ENCODE assay signal across 9 cellular contexts in the genomic region with DNA sequence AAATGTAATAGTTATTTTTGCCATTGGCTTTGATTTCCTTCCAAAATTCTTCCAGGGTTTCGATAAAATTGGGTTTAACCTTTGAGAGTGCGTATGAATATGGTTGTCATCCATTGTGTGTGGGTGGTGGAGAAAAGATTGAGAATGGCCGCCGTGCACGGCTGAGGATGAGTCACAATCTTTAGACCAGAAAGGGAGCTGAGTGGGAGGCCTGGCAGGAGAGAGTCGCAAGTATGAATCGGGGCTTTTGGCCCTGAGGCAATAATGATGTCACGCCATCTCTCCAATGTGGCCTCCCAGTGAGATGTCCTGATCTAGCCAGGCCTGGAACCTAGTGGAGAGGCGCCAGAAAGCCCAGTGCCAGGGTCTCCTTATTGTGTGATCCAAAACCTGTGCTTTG. TPM values are rescaled to one million over a fixed set of nuclear protein-coding genes. Genes with fewer than 3 reads are reported as not detected.
A peak's percentile ranks its signal among the peaks of the same experiment; 100 is the strongest.
DNase-seq lines count a peak whose midpoint lies in the region; ATAC-seq and TF ChIP-seq lines count a peak whose summit lies in the region.
"Had no signal": no experiment of that assay in that cellular context is flagged by ENCODE, and none has a peak within 500 bp of the region (broad histone marks: within the 10 kb centered on the region; RNA-seq: fewer than 3 reads in every experiment).

No MANE protein-coding gene starts in this region.

- H3K4me1 ChIP-seq in gastroesophageal sphincter (peaks cover 0 to 33% (median 8%) of the 10 kb centered on the region in 3 donors), Karpas-422 (ENCODE audit: low read length) (no peaks in the 10 kb centered on the region)

- H3K4me3 Mint-ChIP-seq in endothelial cell (ENCODE audit: unreplicated experiment) = no peak overlapping the region

- no peak overlapping the region for H2AFZ ChIP-seq in Karpas-422 (ENCODE audit: low read length)

- peak; percentile 88 for DNase-seq in H4 (ENCODE audit: low spot score)
- DNase-seq in activated CD4-positive, CD25-positive, alpha-beta regulatory T cell treated with anti-CD3 and anti-CD28 coated beads, Interleukin-2, amount 50 U/mL, for 72 hours = peak; percentile 38
- DNase-seq in stimulated activated CD4-positive, alpha-beta T cell treated with anti-CD3 and anti-CD28 coated beads, TNF-alpha, amount 100 ng/mL, for 24 hours (ENCODE audit: low read depth in 3 of 3) = peak; percentile 5 to 49 (median 25)
- no peak for DNase-seq in Karpas-422
- no peak for DNase-seq in endothelial cell (ENCODE audit: low spot score)

- no peak for TF ChIP-seq CTCF in gastroesophageal sphincter (IDR thresholded peaks at IDR 0.05)
- TF ChIP-seq CTCF in endothelial cell (IDR thresholded peaks at IDR 0.05; ENCODE audit: unreplicated experiment) = no peak

- ATAC-seq in gastroesophageal sphincter = peak; percentile 84
- no peak for ATAC-seq in HG03097 (IDR thresholded peaks at IDR 0.05; ENCODE audit: low FRiP score, unreplicated experiment)
- no peak for ATAC-seq in HG03354 (IDR thresholded peaks at IDR 0.05; ENCODE audit: poor library complexity, severe bottlenecking, unreplicated experiment)

- H3K4me3 ChIP-seq in gastroesophageal sphincter (no peak overlapping the region), Karpas-422 (ENCODE audit: low read length) (no peak overlapping the region)

- WGBS in gastroesophageal sphincter (ENCODE audit: low coverage in 1 of 2), 2 donors = 10 to 13% methylated on average over 8 to 9 of the region's 9 CpGs

- H3K27ac Mint-ChIP-seq in endothelial cell (ENCODE audit: unreplicated experiment) = no peak overlapping the region

- no peaks in the 10 kb centered on the region for H3K36me3 Mint-ChIP-seq in endothelial cell (ENCODE audit: low read depth, unreplicated experiment)

- no peaks in the 10 kb centered on the region for H4K20me1 ChIP-seq in Karpas-422 (ENCODE audit: insufficient read depth, low read depth, low read length)

- TF ChIP-seq POLR2A in gastroesophageal sphincter (IDR thresholded peaks at IDR 0.05) = no peak

- H3K9me3 ChIP-seq in gastroesophageal sphincter = no peaks in the 10 kb centered on the region
- no peaks in the 10 kb centered on the region for H3K9me3 ChIP-seq in Karpas-422 (ENCODE audit: low read length)

- H3K4me1 Mint-ChIP-seq in endothelial cell (ENCODE audit: unreplicated experiment) = peaks cover 15% of the 10 kb centered on the region

- H3K4me2 ChIP-seq in Karpas-422 (ENCODE audit: low read depth, low read length, poor library complexity, severe bottlenecking) = no peak overlapping the region

- H3K27me3 Mint-ChIP-seq in endothelial cell (ENCODE audit: unreplicated experiment) = peaks cover 5% of the 10 kb centered on the region

- H3K9me2 ChIP-seq in Karpas-422 (replicated peaks; ENCODE audit: insufficient read depth, low read length) = no peaks in the 10 kb centered on the region

- H3K27ac ChIP-seq in gastroesophageal sphincter = peak overlapping the region; percentile 3 to 66 (median 32)
- H3K27ac ChIP-seq in Karpas-422 (ENCODE audit: low read length) = no peak overlapping the region
- H3K27ac ChIP-seq: HL-60 had no signal

- H3K36me3 ChIP-seq in gastroesophageal sphincter (no peaks in the 10 kb centered on the region), Karpas-422 (ENCODE audit: insufficient read depth, low read length) (no peaks in the 10 kb centered on the region)

- H3K9me3 Mint-ChIP-seq in endothelial cell (ENCODE audit: unreplicated experiment) = no peaks in the 10 kb centered on the region

- H3K79me2 ChIP-seq in Karpas-422 (ENCODE audit: low read length) = no peaks in the 10 kb centered on the region

- H3K27me3 ChIP-seq in gastroesophageal sphincter = no peaks in the 10 kb centered on the region
- H3K27me3 ChIP-seq in Karpas-422 (ENCODE audit: low read length) = no peaks in the 10 kb centered on the region

- no peak for TF ChIP-seq EP300 in gastroesophageal sphincter (IDR thresholded peaks at IDR 0.05)

- no peak overlapping the region for H3K9ac ChIP-seq in Karpas-422 (ENCODE audit: low read length)

RNA-seq across cellular contexts. Expression of a gene that starts 33.1 kb away (rescaled TPM):
- total RNA-seq in H4 (2014; rRNA removed; shearing (Covaris generic)) = 44.5 and 80.7 TPM in 2 replicates
- total RNA-seq in gastroesophageal sphincter (10 to 100 TPM; 26.6 to 37.8 (median 33.5) TPM), endothelial cell (ENCODE audit: unreplicated experiment) (24.8 TPM)
- total RNA-seq in Karpas-422 (2014; rRNA removed; shearing (Covaris generic); ENCODE audit: low replicate concordance) = 2.3 and 2.9 TPM in 2 replicates

RNA-seq across cellular contexts. Expression of a gene that starts 36.9 kb away (rescaled TPM):
- total RNA-seq in H4 (2014; rRNA removed; shearing (Covaris generic)) = 0.27 and 0.41 TPM in 2 replicates
- total RNA-seq in gastroesophageal sphincter (100 to 1,000 TPM; 164 to 313 (median 211) TPM), endothelial cell (ENCODE audit: unreplicated experiment) (91.0 TPM)
- total RNA-seq in Karpas-422 (2014; rRNA removed; shearing (Covaris generic); ENCODE audit: low replicate concordance) = not detected in 2 replicates

Comparison
In these comparisons a context has a peak if more than half of its experiments do, and no peak if none do; other contexts are left out.
1. DNase-seq: peak in H4 (single experiment), activated CD4-positive, CD25-positive, alpha-beta regulatory T cell treated with anti-CD3 and anti-CD28 coated beads, Interleukin-2, amount 50 U/mL, for 72 hours (single experiment) and stimulated activated CD4-positive, alpha-beta T cell treated with anti-CD3 and anti-CD28 coated beads, TNF-alpha, amount 100 ng/mL, for 24 hours (3 of 3); none in Karpas-422 (single experiment) and endothelial cell (single experiment).
2. RNA of a gene that starts 36.9 kb away (total RNA-seq): 164 to 313 TPM in gastroesophageal sphincter and 91.0 TPM in endothelial cell (single experiment); 0.27 to 0.41 TPM in H4 and not detected in Karpas-422; every median in the first group is over 10 times any median in the second.